Comparison of ENCODE assay signal across 11 cellular contexts in the genomic region with DNA sequence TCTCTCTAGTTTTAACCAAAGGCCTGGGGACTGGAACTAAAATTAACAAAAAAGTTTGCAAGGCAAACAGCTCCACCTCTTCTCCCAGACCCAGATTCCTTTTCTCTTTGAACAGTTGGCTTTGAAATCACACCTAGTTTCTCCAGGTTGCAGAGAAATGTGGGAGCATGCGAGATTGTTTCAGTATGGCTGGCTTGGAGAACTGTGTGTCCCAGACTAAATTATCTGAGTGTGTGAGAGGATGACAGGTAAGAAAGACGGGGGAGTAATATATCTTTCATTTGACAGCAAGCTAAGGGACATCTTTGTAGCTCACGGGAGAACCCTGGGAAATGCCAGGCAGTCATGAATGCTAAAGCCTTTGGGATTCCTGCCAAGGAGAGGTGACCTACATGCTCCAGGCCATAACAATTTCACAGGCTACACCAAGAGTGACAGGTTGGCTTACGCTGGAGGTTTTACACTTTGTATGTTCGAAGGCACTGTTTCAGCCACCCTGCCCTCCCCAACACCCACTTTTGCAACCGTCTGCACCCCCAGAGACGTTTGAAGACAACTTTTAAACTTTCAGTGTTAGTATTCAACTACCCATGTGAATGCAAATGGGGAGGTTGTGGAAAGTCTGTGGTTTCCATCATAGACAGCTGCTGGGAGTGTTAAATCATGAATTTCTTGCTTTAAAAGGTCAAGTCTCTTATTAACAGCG.
DNase-seq lines count a peak whose midpoint lies in the region; ATAC-seq and TF ChIP-seq lines count a peak whose summit lies in the region.
"Had no signal": no experiment of that assay in that cellular context is flagged by ENCODE, and none has a peak within 500 bp of the region (broad histone marks: within the 10 kb centered on the region; RNA-seq: fewer than 3 reads in every experiment).

No MANE protein-coding gene starts in this region.

- no peak overlapping the region for H2AK9ac ChIP-seq in IMR-90 (replicated peaks; ENCODE audit: low read depth, low read length, poor library complexity)

- POLR2A ChIA-PET in IMR-90 (lab: Charles Lee; ENCODE audit: unreplicated experiment): no interaction called here
- POLR2A ChIA-PET in activated CD4-positive, alpha-beta T cell treated with anti-CD3 and anti-CD28 coated beads for 36 hours (lab: Charles Lee): no interaction called here

- no peak overlapping the region for H3K9ac ChIP-seq in IMR-90 (ENCODE audit: low read depth, low read length)

- H3K4me3 ChIP-seq in left ventricle myocardium inferior (no peak overlapping the region), IMR-90 (ENCODE audit: insufficient read depth, low read depth, low read length) (no peak overlapping the region)
- H3K4me3 ChIP-seq: adrenal gland, upper lobe of left lung had no signal

- WGBS in IMR-90 (ENCODE audit: extremely low coverage in 2 of 2, insufficient read length in 1 of 2), 2 experiments: 60% methylated on average over 3 of the region's 8 CpGs; no CpG with 5 or more reads in 1 of the 2 experiments

- peak overlapping the region; percentile 17; the same call in 1 of the 2 replicates for H4K91ac ChIP-seq in IMR-90 (ENCODE audit: insufficient read depth, low read depth, low read length)

- H3K18ac ChIP-seq in IMR-90 (ENCODE audit: low read depth, low read length): no peak overlapping the region

- no peak overlapping the region for H4K5ac ChIP-seq in IMR-90 (ENCODE audit: low read depth, low read length)

- peak overlapping the region; percentile 72; the same call in 1 of the 2 replicates for H2BK20ac ChIP-seq in IMR-90 (ENCODE audit: low read depth, low read length)

- H2BK120ac ChIP-seq in IMR-90 (ENCODE audit: low read depth, low read length): peak overlapping the region; percentile 66

- no peak overlapping the region; the same call in 1 of the 2 replicates for H3K14ac ChIP-seq in IMR-90 (replicated peaks; ENCODE audit: low read depth, low read length)

- TF ChIP-seq POLR2A in IMR-90 (IDR thresholded peaks at IDR 0.05; ENCODE audit: low read depth, low read length): no peak

- H2AK5ac ChIP-seq in IMR-90 (ENCODE audit: low read depth, low read length): no peak overlapping the region

- H4K8ac ChIP-seq in IMR-90 (ENCODE audit: low read depth in 2 of 2, low read length in 2 of 2): peak overlapping the region in 1 of 2 experiments; percentile 29; a peak in 1 of 4 replicates

- H3K9me1 ChIP-seq in IMR-90 (ENCODE audit: insufficient read depth, low read length): no peaks in the 10 kb centered on the region

- no peak overlapping the region for H2BK5ac ChIP-seq in IMR-90 (ENCODE audit: low read depth, low read length, poor library complexity, severe bottlenecking)

- H3K4me1 Mint-ChIP-seq in activated CD4-positive, alpha-beta T cell treated with anti-CD3 and anti-CD28 coated beads for 36 hours: peaks cover 2% of the 10 kb centered on the region
- H3K4me1 Mint-ChIP-seq: memory B cell had no signal

- no peaks in the 10 kb centered on the region for H3K9me3 Mint-ChIP-seq in activated CD4-positive, alpha-beta T cell treated with anti-CD3 and anti-CD28 coated beads for 36 hours (ENCODE audit: low read depth)

- H3K9me3 ChIP-seq in left ventricle myocardium inferior (replicated peaks) (no peaks in the 10 kb centered on the region), IMR-90 (ENCODE audit: control insufficient read depth, insufficient read depth, low read length) (no peaks in the 10 kb centered on the region)
- H3K9me3 ChIP-seq: adrenal gland, upper lobe of left lung had no signal

- no peak overlapping the region for H2BK15ac ChIP-seq in IMR-90 (ENCODE audit: low read depth, low read length)

- H3K79me1 ChIP-seq in IMR-90 (ENCODE audit: low read depth in 1 of 2, low read length in 2 of 2): no peaks in the 10 kb centered on the region

- no peak overlapping the region for H3K4me3 Mint-ChIP-seq in activated CD4-positive, alpha-beta T cell treated with anti-CD3 and anti-CD28 coated beads for 36 hours
- H3K4me3 Mint-ChIP-seq: memory B cell had no signal

- intact Hi-C loops in Right ventricle myocardium inferior (cut with DNase I): no loop called here
- intact Hi-C loops in left ventricle myocardium inferior (cut with micrococcal nuclease): no loop called here
- intact Hi-C loops in IMR-90 (cut with micrococcal nuclease): loop anchor here (1.0 to 5.0 kb wide), 3 partner anchors 192 to 649 kb away; no protein-coding TSS in a partner anchor
- intact Hi-C loops in activated CD4-positive, alpha-beta T cell treated with anti-CD3 and anti-CD28 coated beads for 36 hours (cut with DNase I, micrococcal nuclease): no loop called here

- CTCF ChIA-PET in IMR-90 (lab: Yijun Ruan, JAX): interaction anchor here (0.6 to 2.8 kb wide), 17 partner anchors 10 to 649 kb away, joined by 3 to 17 read pairs (median 4); partner anchors contain the start of gene SNX19
- CTCF ChIA-PET in activated CD4-positive, alpha-beta T cell treated with anti-CD3 and anti-CD28 coated beads for 36 hours (lab: Charles Lee): no interaction called here

- H3K4ac ChIP-seq in IMR-90 (ENCODE audit: low read depth, low read length): no peak overlapping the region

- peaks cover 9% of the 10 kb centered on the region for H3K4me1 ChIP-seq in left ventricle myocardium inferior
- H3K4me1 ChIP-seq in IMR-90 (ENCODE audit: control insufficient read depth, insufficient read depth, low read length): no peaks in the 10 kb centered on the region
- H3K4me1 ChIP-seq: adrenal gland, upper lobe of left lung had no signal

- in situ Hi-C loops in IMR-90 (cut with MboI; ENCODE audit: low sequenced_read_pairs): no loop called here

- H2AFZ ChIP-seq in IMR-90 (replicated peaks; ENCODE audit: low read length, poor library complexity): peak overlapping the region; percentile 40

- no peak overlapping the region for H3K27ac ChIP-seq in left ventricle myocardium inferior (replicated peaks)
- H3K27ac ChIP-seq in IMR-90 (ENCODE audit: insufficient read depth, low read length): no peak overlapping the region
- H3K27ac ChIP-seq: adrenal gland, upper lobe of left lung had no signal

- TF ChIP-seq CTCF in left ventricle myocardium inferior (IDR thresholded peaks at IDR 0.05; ENCODE audit: borderline replicate concordance) (no peak), IMR-90 (conservative IDR thresholded peaks at IDR 0.05; ENCODE audit: low read depth, low read length) (no peak)

- no peaks in the 10 kb centered on the region for H3K27me3 ChIP-seq in left ventricle myocardium inferior (ENCODE audit: low read depth)
- H3K27me3 ChIP-seq in IMR-90 (ENCODE audit: control insufficient read depth, insufficient read depth, low read length): no peaks in the 10 kb centered on the region
- H3K27me3 ChIP-seq: adrenal gland, upper lobe of left lung had no signal

- H4K20me1 ChIP-seq in IMR-90 (ENCODE audit: insufficient read depth, low read length): no peaks in the 10 kb centered on the region

- H3K36me3 ChIP-seq in left ventricle myocardium inferior: no peaks in the 10 kb centered on the region
- H3K36me3 ChIP-seq in IMR-90 (ENCODE audit: control insufficient read depth, insufficient read depth, low read length): no peaks in the 10 kb centered on the region
- H3K36me3 ChIP-seq: adrenal gland, upper lobe of left lung had no signal

- H3K36me3 Mint-ChIP-seq in activated CD4-positive, alpha-beta T cell treated with anti-CD3 and anti-CD28 coated beads for 36 hours (ENCODE audit: low read depth): no peaks in the 10 kb centered on the region
- H3K36me3 Mint-ChIP-seq: memory B cell had no signal

- BruUV-seq in IMR-90 (replicated peaks; lab: Mats Ljungman, UMichigan): no TSS peak

- dilution Hi-C loops in IMR-90 (cut with HindIII; ENCODE audit: low sequenced_read_pairs, unreplicated experiment): no loop called here

- H3K56ac ChIP-seq in IMR-90 (ENCODE audit: extremely low read depth, insufficient read depth, low read length): no peak overlapping the region

- no peak overlapping the region for H3K23ac ChIP-seq in IMR-90 (ENCODE audit: low read depth, low read length)

- H3K4me2 ChIP-seq in IMR-90 (ENCODE audit: low read depth, low read length): no peak overlapping the region

- no peak for TF ChIP-seq RAD21 in IMR-90 (IDR thresholded peaks at IDR 0.05; ENCODE audit: low read length)

- H3K27me3 Mint-ChIP-seq in activated CD4-positive, alpha-beta T cell treated with anti-CD3 and anti-CD28 coated beads for 36 hours: peaks cover 2% of the 10 kb centered on the region
- H3K27me3 Mint-ChIP-seq: memory B cell had no signal

- no peak overlapping the region for H3K27ac Mint-ChIP-seq in activated CD4-positive, alpha-beta T cell treated with anti-CD3 and anti-CD28 coated beads for 36 hours
- H3K27ac Mint-ChIP-seq: memory B cell had no signal

- ATAC-seq in Right ventricle myocardium inferior: peak; percentile 84
- peak; percentile 81 for ATAC-seq in HG02759 (IDR thresholded peaks at IDR 0.05; ENCODE audit: unreplicated experiment)
- no peak; the same call in 1 of the 2 replicates for ATAC-seq in IMR-90 (ENCODE audit: low read depth)
- ATAC-seq in activated CD4-positive, alpha-beta T cell treated with anti-CD3 and anti-CD28 coated beads for 36 hours: no peak

- DNase-seq in Right ventricle myocardium inferior (ENCODE audit: missing footprints) (no peak), left ventricle myocardium inferior (no peak), IMR-90 (no peak), superior temporal gyrus (ENCODE audit: extremely low spot score) (no peak), DMS114 treated with DMSO at 0.1 percent for 48 hours (lab: John Stamatoyannopoulos, UW; ENCODE audit: unreplicated experiment) (no peak), NCI-H1105 treated with DMSO at 0.1 percent for 48 hours (lab: John Stamatoyannopoulos, UW) (no peak)
- DNase-seq in activated CD4-positive, alpha-beta T cell treated with anti-CD3 and anti-CD28 coated beads for 36 hours: no peak
- DNase-seq: upper lobe of left lung had no signal

TF ChIP-seq in IMR-90, 13 proteins besides CTCF, POLR2A, EP300 and RAD21 (continues in another document):
- TF ChIP-seq FOS (IDR thresholded peaks at IDR 0.05; ENCODE audit: low read depth, low read length) (no peak), USF2 (IDR thresholded peaks at IDR 0.05; ENCODE audit: low read depth, low read length) (no peak), MAZ (IDR thresholded peaks at IDR 0.05; ENCODE audit: borderline replicate concordance, low read depth, low read length) (no peak)

Comparison
In these comparisons a context has a peak if more than half of its experiments do, and no peak if none do; other contexts are left out.
1. ATAC-seq: peak in Right ventricle myocardium inferior (single experiment) and HG02759 (single experiment); none in IMR-90 (single experiment) and activated CD4-positive, alpha-beta T cell treated with anti-CD3 and anti-CD28 coated beads for 36 hours (single experiment).